17 cellular contexts compared by ENCODE assay signal in the genomic region with DNA sequence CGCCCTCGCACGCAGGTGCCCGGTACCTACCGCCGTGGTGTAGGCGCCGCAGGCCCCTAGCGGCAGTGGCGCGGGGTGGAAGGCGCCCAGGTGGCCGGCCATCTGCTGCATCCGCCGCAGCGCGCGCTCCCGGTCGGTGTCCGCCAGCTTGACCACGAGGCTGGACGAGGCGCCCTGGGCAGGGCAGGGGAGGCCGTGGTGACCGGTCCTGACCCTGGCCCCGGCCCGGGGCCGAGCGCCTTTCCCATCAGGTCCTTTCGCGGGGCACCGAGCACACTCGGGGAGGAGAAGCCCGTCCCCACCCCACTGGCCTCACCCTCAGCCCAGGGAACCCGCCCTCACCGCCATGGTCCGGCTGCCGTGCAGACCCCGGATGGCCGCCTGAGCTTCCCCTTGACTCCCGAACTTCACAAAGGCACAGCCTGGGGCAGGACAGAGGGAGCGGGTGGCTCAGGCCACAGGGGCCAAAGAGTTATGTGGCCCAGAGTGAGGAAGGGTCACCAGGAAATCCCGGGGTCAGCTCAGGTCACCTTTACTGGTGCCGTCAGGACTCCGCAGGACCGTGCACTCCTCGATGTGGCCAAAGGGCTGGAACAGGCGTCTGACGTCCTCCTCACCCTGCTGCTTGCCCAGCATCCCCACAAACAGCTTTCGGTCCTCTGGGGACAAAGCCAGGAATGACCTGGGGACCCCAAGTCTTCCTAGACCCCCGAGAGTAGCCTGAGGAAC. TPM values are rescaled to one million over a fixed set of nuclear protein-coding genes. Genes with fewer than 3 reads are reported as not detected.
"Had no signal": no experiment of that assay in that cellular context is flagged by ENCODE, and none has a peak within 500 bp of the region (broad histone marks: within the 10 kb centered on the region; RNA-seq: fewer than 3 reads in every experiment).

No MANE protein-coding gene starts in this region.

- DNase-seq: colonic mucosa; dermis blood vessel endothelial cell; esophagus squamous epithelium; foreskin fibroblast; glutamatergic neuron; left colon; left ventricle myocardium superior; mesendoderm; naive B cell; ovary; small intestine; stimulated activated CD4-positive, alpha-beta T cell treated with anti-CD3 and anti-CD28 coated beads, Interleukin-12 subunit alpha, Interleukin-12 subunit beta, amount 100 ng/mL, for 4 hours; stimulated activated naive CD4-positive, alpha-beta T cell treated with Interleukin-2 at 50 U/mL for 16 hours; testis had no signal

- H3K27ac Mint-ChIP-seq: naive B cell had no signal

- H3K4me1 ChIP-seq: colonic mucosa, esophagus squamous epithelium, gastroesophageal sphincter, testis, tibial nerve had no signal

- H3K36me3 ChIP-seq: colonic mucosa, esophagus squamous epithelium, ovary had no signal

- ATAC-seq: gastroesophageal sphincter, left colon, left ventricle myocardium superior had no signal

- H3K9me3 ChIP-seq: colonic mucosa, esophagus squamous epithelium, gastroesophageal sphincter, ovary, testis, tibial nerve had no signal

- H3K4me3 Mint-ChIP-seq: naive B cell had no signal

- H3K27me3 Mint-ChIP-seq: naive B cell had no signal

- H3K9me3 Mint-ChIP-seq: naive B cell had no signal

- H3K27ac ChIP-seq: colonic mucosa, esophagus squamous epithelium, gastroesophageal sphincter, ovary, testis, tibial nerve had no signal

- H3K27me3 ChIP-seq: colonic mucosa, esophagus squamous epithelium, gastroesophageal sphincter, ovary, testis, tibial nerve had no signal

- H3K4me1 Mint-ChIP-seq: naive B cell had no signal

- H3K4me3 ChIP-seq: colonic mucosa, esophagus squamous epithelium, gastroesophageal sphincter, ovary, tibial nerve had no signal

RNA-seq across cellular contexts. Expression of a gene that starts 30.2 kb away (rescaled TPM):
- total RNA-seq: epithelial cell of proximal tubule had no signal
